9 cellular contexts compared by ENCODE assay signal in the genomic region with DNA sequence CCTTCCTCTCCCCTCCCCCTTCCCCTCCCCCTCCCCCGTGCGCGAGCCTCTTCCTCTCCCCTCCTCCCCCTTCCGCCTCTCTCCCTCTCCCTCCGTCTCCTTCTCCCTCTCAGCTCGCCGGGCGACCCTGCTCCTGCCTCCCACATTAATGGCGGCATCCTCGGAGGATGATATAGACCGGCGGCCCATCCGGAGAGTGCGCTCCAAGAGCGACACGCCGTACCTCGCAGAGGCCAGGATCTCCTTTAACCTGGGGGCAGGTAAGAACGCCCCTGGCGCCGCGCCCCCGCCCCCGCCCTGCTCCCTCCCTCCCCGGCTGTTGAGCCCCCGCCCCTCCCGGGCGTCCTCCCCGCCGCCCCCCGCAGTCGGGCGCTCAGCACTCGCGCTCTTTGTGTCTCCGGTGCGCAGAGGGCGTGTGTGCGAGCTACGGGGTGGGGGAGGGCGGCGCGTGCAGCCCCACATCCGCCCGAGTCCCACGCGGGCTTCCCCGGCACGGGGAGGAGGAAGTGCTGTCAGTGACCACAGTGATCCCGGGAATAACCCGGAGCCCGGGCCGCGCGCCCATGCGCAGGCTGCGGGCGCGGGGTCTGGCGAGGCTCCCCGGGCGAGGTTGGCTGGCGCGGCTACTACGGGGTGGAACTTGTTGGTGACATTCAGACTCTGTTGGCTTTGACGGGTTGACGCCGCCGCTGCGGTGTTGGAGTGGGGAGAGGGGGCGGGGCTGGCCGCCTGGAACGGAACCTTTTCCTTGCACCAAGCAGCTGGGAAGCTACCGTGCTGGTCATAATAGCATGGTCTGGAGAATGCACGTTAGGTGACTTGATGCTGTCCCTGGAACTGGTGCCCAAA. TPM values are rescaled to one million over a fixed set of nuclear protein-coding genes. Genes with fewer than 3 reads are reported as not detected.
DNase-seq lines count a peak whose midpoint lies in the region; ATAC-seq and TF ChIP-seq lines count a peak whose summit lies in the region.
"Had no signal": no experiment of that assay in that cellular context is flagged by ENCODE, and none has a peak within 500 bp of the region (broad histone marks: within the 10 kb centered on the region; RNA-seq: fewer than 3 reads in every experiment).

No MANE protein-coding gene starts in this region.

- peak; percentile 56 for DNase-seq in EL
- DNase-seq in NCI-H2029 (lab: John Stamatoyannopoulos, UW) = peak; percentile 84
- DNase-seq in dorsolateral prefrontal cortex = peak in 5 of 10 donors; percentile 32 to 66 (median 48)
- DNase-seq in osteoblast (ENCODE audit: insufficient read length, low spot score, missing footprints) = peak; percentile 22
- DNase-seq in effector memory CD8-positive, alpha-beta T cell = no peak
- no peak for DNase-seq in RPMI8226
- DNase-seq: effector CD8-positive, alpha-beta T cell had no signal

- H3K36me3 ChIP-seq in osteoblast (ENCODE audit: insufficient read depth, low read length) = no peaks in the 10 kb centered on the region

- no peaks in the 10 kb centered on the region for H4K20me1 ChIP-seq in osteoblast (ENCODE audit: insufficient read depth, low read length)

- no peak overlapping the region for H2AFZ ChIP-seq in osteoblast (ENCODE audit: low read length)

- ATAC-seq in effector memory CD8-positive, alpha-beta T cell (replicated peaks) = no peak
- no peak for ATAC-seq in GM19324 (IDR thresholded peaks at IDR 0.05; ENCODE audit: low FRiP score, unreplicated experiment)
- no peak for ATAC-seq in HG02884 (IDR thresholded peaks at IDR 0.05; ENCODE audit: unreplicated experiment)

- H3K9me3 ChIP-seq in osteoblast (ENCODE audit: low read depth, low read length) = no peaks in the 10 kb centered on the region

- H3K27ac ChIP-seq in dorsolateral prefrontal cortex (peak overlapping the region in 29 of 59 donors; percentile 12 to 78 (median 57)), osteoblast (ENCODE audit: low read depth, low read length) (no peak overlapping the region)

- H3K27ac Mint-ChIP-seq in effector memory CD8-positive, alpha-beta T cell = no peak overlapping the region

- peaks cover 0 to 2% of the 10 kb centered on the region in 2 donors for H3K9me3 Mint-ChIP-seq in effector memory CD8-positive, alpha-beta T cell

- no peaks in the 10 kb centered on the region for H3K4me1 Mint-ChIP-seq in effector memory CD8-positive, alpha-beta T cell (ENCODE audit: low read depth in 2 of 2)

- H3K27me3 Mint-ChIP-seq in effector memory CD8-positive, alpha-beta T cell = peaks cover 33 to 54% of the 10 kb centered on the region in 2 donors

- intact Hi-C loops in dorsolateral prefrontal cortex (cut with DNase I) = no loop called here

- no peak for TF ChIP-seq CTCF in dorsolateral prefrontal cortex (IDR thresholded peaks at IDR 0.05 in 54 of 56, conservative IDR thresholded peaks at IDR 0.05 in 2 of 56; ENCODE audit: low read depth in 1 of 56, partially characterized antibody in 56 of 56)
- TF ChIP-seq CTCF in osteoblast (IDR thresholded peaks at IDR 0.05; ENCODE audit: extremely low read depth, low read depth, low read length) = no peak

- no peak overlapping the region for H3K4me3 Mint-ChIP-seq in effector memory CD8-positive, alpha-beta T cell

- H3K79me2 ChIP-seq in osteoblast (ENCODE audit: insufficient read depth, low read length) = no peaks in the 10 kb centered on the region

- no peak overlapping the region for H3K4me2 ChIP-seq in osteoblast (ENCODE audit: insufficient read depth, low read length)

- no peaks in the 10 kb centered on the region for H3K36me3 Mint-ChIP-seq in effector memory CD8-positive, alpha-beta T cell (ENCODE audit: insufficient read depth)

- H3K4me3 ChIP-seq in dorsolateral prefrontal cortex = peak overlapping the region in 57 of 59 donors; percentile 24 to 71 (median 53)
- H3K4me3 ChIP-seq in osteoblast (ENCODE audit: insufficient read depth, low read length) = no peak overlapping the region

- no peaks in the 10 kb centered on the region for H3K4me1 ChIP-seq in osteoblast (ENCODE audit: insufficient read depth, low read length)

- H3K27me3 ChIP-seq in dorsolateral prefrontal cortex (peaks cover 0 to 50% (median 17%) of the 10 kb centered on the region in 45 donors), osteoblast (ENCODE audit: insufficient read depth, low read length) (no peaks in the 10 kb centered on the region)

RNA-seq across cellular contexts. Expression of a gene that starts 33.2 kb away (rescaled TPM):
- total RNA-seq in dorsolateral prefrontal cortex (100 to 1,000 TPM in 119 of 120 experiments, 10 to 100 TPM in 1; 83.0 to 260 (median 191) TPM), osteoblast (0.36 and 1.2 TPM in 2 replicates)

Comparison
In these comparisons a context has a peak if more than half of its experiments do, and no peak if none do; other contexts are left out.
1. DNase-seq: peak in EL (single experiment), NCI-H2029 (single experiment) and osteoblast (single experiment); none in effector memory CD8-positive, alpha-beta T cell (0 of 3) and RPMI8226 (single experiment).
2. RNA of a gene that starts 33.2 kb away (total RNA-seq): 83.0 to 260 TPM in dorsolateral prefrontal cortex; 0.36 to 1.2 TPM in osteoblast; every median in the first group is over 10 times any median in the second.